Comparison of ENCODE assay signal across 28 cellular contexts in the genomic region with DNA sequence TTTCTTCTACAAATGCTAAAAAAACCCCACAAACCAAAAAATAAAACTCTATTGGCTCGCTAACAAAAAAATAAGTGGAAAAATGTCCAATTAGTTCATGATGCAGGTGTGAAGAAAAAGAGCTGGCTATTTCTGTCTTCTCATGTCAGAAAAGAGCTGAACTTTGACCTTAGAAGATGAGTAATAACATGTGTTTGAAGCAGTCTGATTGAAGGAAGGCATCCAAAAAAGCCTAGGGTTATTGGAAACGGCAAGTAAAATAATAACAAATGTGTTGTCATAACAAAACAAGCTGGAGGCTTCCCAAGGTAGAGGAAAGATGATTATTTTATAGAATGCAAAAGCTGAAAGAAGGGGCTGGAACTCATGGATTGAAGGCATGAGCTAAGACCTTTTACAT.
DNase-seq lines count a peak whose midpoint lies in the region; ATAC-seq and TF ChIP-seq lines count a peak whose summit lies in the region.
"Had no signal": no experiment of that assay in that cellular context is flagged by ENCODE, and none has a peak within 500 bp of the region (broad histone marks: within the 10 kb centered on the region; RNA-seq: fewer than 3 reads in every experiment).

No MANE protein-coding gene starts in this region.

- H2AFZ ChIP-seq in osteoblast (ENCODE audit: low read length) = no peak overlapping the region

- TF ChIP-seq CTCF in CD14-positive monocyte (IDR thresholded peaks at IDR 0.05) (no peak), osteoblast (IDR thresholded peaks at IDR 0.05; ENCODE audit: extremely low read depth, low read depth, low read length) (no peak)

- H3K27ac Mint-ChIP-seq in T-helper 17 cell = peak overlapping the region; percentile 17
- H3K27ac Mint-ChIP-seq in CD14-positive monocyte = no peak overlapping the region
- H3K27ac Mint-ChIP-seq: activated CD4-positive, alpha-beta T cell treated with anti-CD3 and anti-CD28 coated beads, Interleukin-2, amount 10 ng/mL, durations not matched to agents 24 days and 14 days; IgD-negative memory B cell; memory B cell had no signal

- H3K9me3 ChIP-seq in T-helper 17 cell (ENCODE audit: control insufficient read depth, low read length, poor library complexity, severe bottlenecking) = no peaks in the 10 kb centered on the region
- H3K9me3 ChIP-seq in osteoblast (ENCODE audit: low read depth, low read length) = no peaks in the 10 kb centered on the region
- H3K9me3 ChIP-seq: adrenal gland, esophagus squamous epithelium, HAP-1, stomach had no signal

- H4K20me1 ChIP-seq in osteoblast (ENCODE audit: insufficient read depth, low read length) = no peaks in the 10 kb centered on the region

- H3K4me3 Mint-ChIP-seq in T-helper 17 cell (no peak overlapping the region), CD14-positive monocyte (no peak overlapping the region)
- H3K4me3 Mint-ChIP-seq: activated CD4-positive, alpha-beta T cell treated with anti-CD3 and anti-CD28 coated beads, Interleukin-2, amount 10 ng/mL, durations not matched to agents 24 days and 14 days; IgD-negative memory B cell; memory B cell; naive thymus-derived CD4-positive, alpha-beta T cell had no signal

- H3K4me3 ChIP-seq in osteoblast (ENCODE audit: insufficient read depth, low read length) = no peak overlapping the region
- H3K4me3 ChIP-seq: adrenal gland, esophagus squamous epithelium, HAP-1, stomach had no signal

- no peaks in the 10 kb centered on the region for H3K79me2 ChIP-seq in osteoblast (ENCODE audit: insufficient read depth, low read length)

- no peak overlapping the region for H3K27ac ChIP-seq in osteoblast (ENCODE audit: low read depth, low read length)
- H3K27ac ChIP-seq: 22Rv1, adrenal gland, esophagus squamous epithelium, stomach had no signal

- peak; percentile 27 for DNase-seq in DMS53 (lab: John Stamatoyannopoulos, UW)
- no peak for DNase-seq in DMS53 treated with DMSO at 0.1 percent for 48 hours (lab: John Stamatoyannopoulos, UW; ENCODE audit: unreplicated experiment)
- no peak for DNase-seq in T-helper 17 cell
- DNase-seq in fibroblast of peridontal ligament (ENCODE audit: extremely low read depth) = peak; percentile 79
- peak; percentile 30 for DNase-seq in stromal cell of bone marrow (ENCODE audit: low read depth)
- DNase-seq in CD14-positive monocyte (ENCODE audit: low spot score) = no peak
- DNase-seq in osteoblast (ENCODE audit: insufficient read length, low spot score, missing footprints) = no peak
- no peak for DNase-seq in RPMI8226
- DNase-seq: activated CD4-positive, alpha-beta T cell treated with anti-CD3 and anti-CD28 coated beads, Interleukin-2, amount 10 ng/mL, durations not matched to agents 24 days and 14 days; activated gamma-delta T cell; adrenal gland; Calu3; central memory CD4-positive, alpha-beta T cell; effector CD4-positive, alpha-beta T cell; esophagus squamous epithelium; GDM1; hippocampal formation; kidney; naive thymus-derived CD4-positive, alpha-beta T cell; NCI-H2081; NCI-H446; stimulated activated CD4-positive, alpha-beta T cell treated with anti-CD3 and anti-CD28 coated beads, Interleukin-2, amount 100 ng/mL, for 48 hours; stomach; SW 1271 had no signal

- intact Hi-C loops in CD14-positive monocyte (cut with micrococcal nuclease) = no loop called here

- H3K4me1 Mint-ChIP-seq in T-helper 17 cell (peaks cover 4% of the 10 kb centered on the region), CD14-positive monocyte (no peaks in the 10 kb centered on the region)
- H3K4me1 Mint-ChIP-seq: activated CD4-positive, alpha-beta T cell treated with anti-CD3 and anti-CD28 coated beads, Interleukin-2, amount 10 ng/mL, durations not matched to agents 24 days and 14 days; IgD-negative memory B cell; memory B cell; naive thymus-derived CD4-positive, alpha-beta T cell had no signal

- H3K36me3 Mint-ChIP-seq in T-helper 17 cell (ENCODE audit: low read depth) (no peaks in the 10 kb centered on the region), CD14-positive monocyte (no peaks in the 10 kb centered on the region)
- H3K36me3 Mint-ChIP-seq: IgD-negative memory B cell, memory B cell had no signal

- peaks cover 7% of the 10 kb centered on the region for H3K4me1 ChIP-seq in osteoblast (ENCODE audit: insufficient read depth, low read length)

- H3K9me3 Mint-ChIP-seq in CD14-positive monocyte = no peaks in the 10 kb centered on the region
- H3K9me3 Mint-ChIP-seq: activated CD4-positive, alpha-beta T cell treated with anti-CD3 and anti-CD28 coated beads, Interleukin-2, amount 10 ng/mL, durations not matched to agents 24 days and 14 days; memory B cell; naive thymus-derived CD4-positive, alpha-beta T cell had no signal

- no peaks in the 10 kb centered on the region for H3K36me3 ChIP-seq in osteoblast (ENCODE audit: insufficient read depth, low read length)
- H3K36me3 ChIP-seq: adrenal gland, esophagus squamous epithelium, HAP-1, stomach had no signal

- H3K27me3 ChIP-seq in osteoblast (ENCODE audit: insufficient read depth, low read length) = no peaks in the 10 kb centered on the region
- H3K27me3 ChIP-seq: adrenal gland, esophagus squamous epithelium, stomach had no signal

- no peak overlapping the region for H3K4me2 ChIP-seq in osteoblast (ENCODE audit: insufficient read depth, low read length)

- H3K27me3 Mint-ChIP-seq in T-helper 17 cell (no peaks in the 10 kb centered on the region), CD14-positive monocyte (ENCODE audit: low read depth in 3 of 3) (peaks cover 0 to 1% (median 0%) of the 10 kb centered on the region in 3 donors)
- H3K27me3 Mint-ChIP-seq: IgD-negative memory B cell had no signal

- no peak for ATAC-seq in T-helper 17 cell
- ATAC-seq: naive thymus-derived CD4-positive, alpha-beta T cell had no signal

Comparison
In these comparisons a context has a peak if more than half of its experiments do, and no peak if none do; other contexts are left out.
1. DNase-seq: peak in DMS53 (single experiment), fibroblast of peridontal ligament (single experiment) and stromal cell of bone marrow (single experiment); none in DMS53 treated with DMSO at 0.1 percent for 48 hours (single experiment), T-helper 17 cell (0 of 3), CD14-positive monocyte (single experiment), osteoblast (single experiment) and RPMI8226 (single experiment).